Comparison of ENCODE assay signal across 10 cellular contexts in the genomic region with DNA sequence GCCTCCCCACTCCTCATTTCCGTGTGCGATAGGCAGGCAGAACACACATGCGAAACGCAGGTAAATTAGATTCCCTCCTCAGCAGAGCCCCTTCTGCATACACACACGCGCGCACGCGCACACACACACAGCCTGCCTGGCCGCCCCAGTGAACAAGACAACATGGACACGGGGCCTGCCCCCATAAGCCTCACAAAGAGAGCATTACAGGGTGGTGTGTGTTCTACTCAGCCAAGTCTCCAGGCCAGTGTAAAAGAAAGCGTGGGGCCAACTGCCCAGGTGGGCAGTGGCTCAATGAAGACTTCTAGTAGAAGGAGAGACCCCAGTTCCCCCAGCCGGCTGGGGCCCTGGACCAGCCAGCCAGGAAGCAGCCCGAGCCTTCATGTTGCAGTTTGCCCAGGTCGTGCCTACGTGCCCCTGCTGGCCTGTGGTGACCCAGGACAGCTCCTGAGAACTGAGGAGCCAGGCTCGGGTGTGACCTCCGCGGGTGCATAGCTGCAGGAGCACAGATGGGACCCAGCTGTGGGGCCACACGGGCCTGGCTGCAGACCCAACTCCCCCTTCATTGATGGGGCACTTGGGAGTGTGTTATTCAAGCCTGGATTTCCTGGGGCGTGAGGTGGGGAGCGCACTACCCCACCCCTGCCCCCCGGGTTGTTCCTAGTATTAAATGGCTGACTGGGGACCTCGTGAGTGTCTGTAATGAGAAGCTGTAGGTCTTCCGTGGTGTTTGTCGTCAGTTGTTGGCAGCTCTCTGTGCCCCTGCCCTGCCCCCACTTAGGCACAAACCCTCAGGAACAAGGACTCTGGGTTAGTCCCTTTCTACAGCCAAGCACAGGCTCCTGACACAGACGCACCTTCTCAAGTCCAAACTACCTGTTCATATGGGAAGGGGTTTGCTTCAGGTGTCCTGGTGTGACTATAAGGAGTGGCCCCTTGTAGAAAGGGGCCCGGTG. TPM values are rescaled to one million over a fixed set of nuclear protein-coding genes. Genes with fewer than 3 reads are reported as not detected.
DNase-seq lines count a peak whose midpoint lies in the region; ATAC-seq and TF ChIP-seq lines count a peak whose summit lies in the region.
"Had no signal": no experiment of that assay in that cellular context is flagged by ENCODE, and none has a peak within 500 bp of the region (broad histone marks: within the 10 kb centered on the region; RNA-seq: fewer than 3 reads in every experiment).

No MANE protein-coding gene starts in this region.

- ATAC-seq in activated CD8-positive, alpha-beta memory T cell treated with anti-CD3 and anti-CD28 coated beads, Interleukin-2, amount 10 ng/mL, durations not matched to agents 7 days and 5 days, result no peak
- ATAC-seq in HG03521 (IDR thresholded peaks at IDR 0.05; ENCODE audit: unreplicated experiment), result no peak
- ATAC-seq: SK-N-SH treated with all-trans-retinoic acid at 6 μM for 48 hours had no signal

- H3K27ac ChIP-seq in OCI-LY1 (ENCODE audit: low read depth, low read length, poor library complexity, severe bottlenecking), result peak overlapping the region; percentile 97
- peak overlapping the region; percentile 81 for H3K27ac ChIP-seq in epithelial cell of prostate
- no peak overlapping the region for H3K27ac ChIP-seq in trophoblast cell (ENCODE audit: low read depth, low read length)

- H3K9ac ChIP-seq in OCI-LY1 (ENCODE audit: low read length) (peak overlapping the region; percentile 58), trophoblast cell (ENCODE audit: low read length) (no peak overlapping the region)

- H3K4me2 ChIP-seq in OCI-LY1 (ENCODE audit: low read length) (peak overlapping the region; percentile 49), trophoblast cell (ENCODE audit: low read length) (no peak overlapping the region)

- H3K27ac Mint-ChIP-seq in activated CD8-positive, alpha-beta memory T cell treated with anti-CD3 and anti-CD28 coated beads, Interleukin-2, amount 10 ng/mL, durations not matched to agents 7 days and 5 days, result no peak overlapping the region

- H3K27me3 ChIP-seq in OCI-LY1 (ENCODE audit: insufficient read depth, low read length), result no peaks in the 10 kb centered on the region
- H3K27me3 ChIP-seq in trophoblast cell (ENCODE audit: insufficient read depth, low read length), result no peaks in the 10 kb centered on the region

- no peak overlapping the region for H2AK5ac ChIP-seq in trophoblast cell (ENCODE audit: low read length)

- no peak overlapping the region for H3K18ac ChIP-seq in trophoblast cell (ENCODE audit: low read length)

- H3K4ac ChIP-seq in trophoblast cell (ENCODE audit: low read depth, low read length), result no peak overlapping the region

- H4K91ac ChIP-seq in trophoblast cell (ENCODE audit: low read depth, low read length), result peak overlapping the region; percentile 67

- H3K27me3 Mint-ChIP-seq in activated CD8-positive, alpha-beta memory T cell treated with anti-CD3 and anti-CD28 coated beads, Interleukin-2, amount 10 ng/mL, durations not matched to agents 7 days and 5 days, result no peaks in the 10 kb centered on the region
- H3K27me3 Mint-ChIP-seq: activated naive CD8-positive, alpha-beta T cell treated with anti-CD3 and anti-CD28 coated beads, Interleukin-2, amount 10 ng/mL, durations not matched to agents 7 days and 5 days had no signal

- no peak for TF ChIP-seq CTCF in OCI-LY1 (IDR thresholded peaks at IDR 0.05; ENCODE audit: low read length)

- DNase-seq in COLO668 (lab: John Stamatoyannopoulos, UW; ENCODE audit: unreplicated experiment) (peak; percentile 60), epithelial cell of prostate (ENCODE audit: low read depth, low spot score) (no peak), trophoblast cell (peak in 1 of 2 donors; percentile 4), UCSD-AML1 (lab: John Stamatoyannopoulos, UW; ENCODE audit: unreplicated experiment) (no peak), HuH-7.5 (ENCODE audit: low spot score) (no peak)
- DNase-seq in activated CD8-positive, alpha-beta memory T cell treated with anti-CD3 and anti-CD28 coated beads, Interleukin-2, amount 10 ng/mL, durations not matched to agents 7 days and 5 days, result no peak
- DNase-seq: activated naive CD8-positive, alpha-beta T cell treated with anti-CD3 and anti-CD28 coated beads, Interleukin-2, amount 10 ng/mL, durations not matched to agents 7 days and 5 days had no signal

- H3K9me3 Mint-ChIP-seq in activated CD8-positive, alpha-beta memory T cell treated with anti-CD3 and anti-CD28 coated beads, Interleukin-2, amount 10 ng/mL, durations not matched to agents 7 days and 5 days (ENCODE audit: low read depth), result no peaks in the 10 kb centered on the region
- H3K9me3 Mint-ChIP-seq: activated naive CD8-positive, alpha-beta T cell treated with anti-CD3 and anti-CD28 coated beads, Interleukin-2, amount 10 ng/mL, durations not matched to agents 7 days and 5 days had no signal

- H4K20me1 ChIP-seq in OCI-LY1 (ENCODE audit: insufficient read depth, low read length), result no peaks in the 10 kb centered on the region

- H3K36me3 ChIP-seq in OCI-LY1 (ENCODE audit: insufficient read depth, low read length) (no peaks in the 10 kb centered on the region), trophoblast cell (ENCODE audit: control insufficient read depth in 1 of 2, insufficient read depth in 2 of 2, low read length in 2 of 2) (peaks cover 3 to 7% of the 10 kb centered on the region in 2 experiments)

- H4K8ac ChIP-seq in trophoblast cell (ENCODE audit: low read depth, low read length), result no peak overlapping the region

- CTCF ChIA-PET in activated CD8-positive, alpha-beta memory T cell treated with anti-CD3 and anti-CD28 coated beads, Interleukin-2, amount 10 ng/mL, durations not matched to agents 7 days and 5 days (lab: Charles Lee), result no interaction called here

- no peak overlapping the region for H3K23ac ChIP-seq in trophoblast cell (ENCODE audit: low read length)

- no peak overlapping the region for H2BK12ac ChIP-seq in trophoblast cell (ENCODE audit: low read length)

- no peak overlapping the region for H3K4me3 Mint-ChIP-seq in activated CD8-positive, alpha-beta memory T cell treated with anti-CD3 and anti-CD28 coated beads, Interleukin-2, amount 10 ng/mL, durations not matched to agents 7 days and 5 days
- H3K4me3 Mint-ChIP-seq: activated naive CD8-positive, alpha-beta T cell treated with anti-CD3 and anti-CD28 coated beads, Interleukin-2, amount 10 ng/mL, durations not matched to agents 7 days and 5 days had no signal

- H3K9me2 ChIP-seq in OCI-LY1 (ENCODE audit: low read depth, low read length), result no peaks in the 10 kb centered on the region

- H3K4me3 ChIP-seq in OCI-LY1 (ENCODE audit: low read depth, low read length, poor library complexity, severe bottlenecking), result peak overlapping the region; percentile 19
- no peak overlapping the region for H3K4me3 ChIP-seq in trophoblast cell (ENCODE audit: low read depth, low read length)

- H3K4me1 Mint-ChIP-seq in activated CD8-positive, alpha-beta memory T cell treated with anti-CD3 and anti-CD28 coated beads, Interleukin-2, amount 10 ng/mL, durations not matched to agents 7 days and 5 days, result peaks cover 28% of the 10 kb centered on the region

- WGBS in trophoblast cell (ENCODE audit: extremely low coverage, insufficient coverage, insufficient read length), result no CpG with 5 or more reads among the region's 28 CpGs

- H3K14ac ChIP-seq in trophoblast cell (ENCODE audit: low read length), result no peak overlapping the region

- no peaks in the 10 kb centered on the region for H3K36me3 Mint-ChIP-seq in activated CD8-positive, alpha-beta memory T cell treated with anti-CD3 and anti-CD28 coated beads, Interleukin-2, amount 10 ng/mL, durations not matched to agents 7 days and 5 days
- H3K36me3 Mint-ChIP-seq: activated naive CD8-positive, alpha-beta T cell treated with anti-CD3 and anti-CD28 coated beads, Interleukin-2, amount 10 ng/mL, durations not matched to agents 7 days and 5 days had no signal

- H2BK120ac ChIP-seq in trophoblast cell (ENCODE audit: insufficient read depth, low read length, poor library complexity), result no peak overlapping the region

- peaks cover 12% of the 10 kb centered on the region for H3K79me1 ChIP-seq in trophoblast cell (ENCODE audit: low read length)

- H3K79me2 ChIP-seq in OCI-LY1 (ENCODE audit: insufficient read depth, low read length), result no peaks in the 10 kb centered on the region
- no peaks in the 10 kb centered on the region for H3K79me2 ChIP-seq in trophoblast cell (ENCODE audit: control insufficient read depth, insufficient read depth, low read length, poor library complexity)

- H3K9me3 ChIP-seq in OCI-LY1 (ENCODE audit: low read length) (no peaks in the 10 kb centered on the region), trophoblast cell (ENCODE audit: insufficient read depth, low read depth, low read length) (peaks cover 4% of the 10 kb centered on the region)

- no peak overlapping the region for H2BK5ac ChIP-seq in trophoblast cell (ENCODE audit: low read depth, low read length, poor library complexity)

- H2AFZ ChIP-seq in OCI-LY1 (ENCODE audit: low read length), result no peak overlapping the region
- H2AFZ ChIP-seq in trophoblast cell (ENCODE audit: insufficient read depth, low read length, poor library complexity), result no peak overlapping the region

- no peak overlapping the region for H4K12ac ChIP-seq in trophoblast cell (ENCODE audit: low read depth, low read length)

- H3F3A ChIP-seq in OCI-LY1 (ENCODE audit: insufficient read depth, low read length), result no peaks in the 10 kb centered on the region

- peaks cover 71% of the 10 kb centered on the region for H3K4me1 ChIP-seq in OCI-LY1 (ENCODE audit: insufficient read depth, low read length, severe bottlenecking)
- peaks cover 16 to 24% of the 10 kb centered on the region in 2 experiments for H3K4me1 ChIP-seq in trophoblast cell (ENCODE audit: control insufficient read depth in 1 of 2, insufficient read depth in 2 of 2, low read length in 2 of 2)

RNA-seq across cellular contexts. Expression of a gene that starts 39.3 kb away (rescaled TPM):
- polyA plus RNA-seq in trophoblast cell (2013), result 108 and 113 TPM in 2 replicates
- 100 to 1,000 TPM; 196 to 293 TPM for total RNA-seq in activated CD8-positive, alpha-beta memory T cell treated with anti-CD3 and anti-CD28 coated beads, Interleukin-2, amount 10 ng/mL, durations not matched to agents 7 days and 5 days
